ENCODE assay signal across 10 cellular contexts in the genomic region with DNA sequence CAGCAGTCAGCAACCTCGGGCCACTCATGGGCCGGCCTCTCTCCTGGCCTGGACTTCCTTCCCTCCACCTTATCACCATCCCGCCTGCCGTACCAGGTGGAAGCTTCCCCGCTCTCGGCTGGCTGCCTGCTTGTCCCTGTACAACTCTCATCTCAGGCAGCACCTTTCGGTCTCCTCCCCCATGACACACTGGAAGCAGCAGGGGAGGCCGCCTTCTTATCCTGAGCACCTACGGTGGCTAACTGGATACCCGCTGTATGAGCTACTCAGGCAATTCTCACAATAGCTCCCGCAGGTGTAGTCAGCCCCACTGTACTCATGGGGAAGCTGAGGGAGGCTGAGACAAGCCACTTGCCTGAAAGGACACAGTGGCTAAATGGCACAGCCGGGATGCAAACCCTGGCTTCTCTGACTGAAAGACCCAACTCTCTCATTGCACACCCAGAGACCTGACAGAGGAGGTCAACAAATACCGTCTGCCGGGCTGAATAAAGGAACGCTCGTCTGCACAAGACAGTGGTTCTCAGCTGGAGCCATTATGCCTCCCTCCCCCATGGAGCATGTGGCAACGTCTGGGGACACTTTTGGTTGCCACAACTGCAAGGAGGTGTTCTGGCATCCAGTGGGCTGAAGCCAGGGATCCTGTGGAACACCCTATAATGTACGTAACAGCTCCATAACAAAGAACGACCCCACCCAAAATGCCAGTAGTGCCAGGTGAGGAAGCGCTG. TPM values are rescaled to one million over a fixed set of nuclear protein-coding genes. Genes with fewer than 3 reads are reported as not detected.
DNase-seq lines count a peak whose midpoint lies in the region; ATAC-seq, FAIRE-seq and TF ChIP-seq lines count a peak whose summit lies in the region.
"Had no signal": no experiment of that assay in that cellular context is flagged by ENCODE, and none has a peak within 500 bp of the region (broad histone marks: within the 10 kb centered on the region; RNA-seq: fewer than 3 reads in every experiment).

No MANE protein-coding gene starts in this region.

- H3K9ac ChIP-seq in K562 (ENCODE audit: insufficient read depth in 1 of 2, low read depth in 2 of 2, low read length in 2 of 2) (peak overlapping the region in 1 of 2 experiments; percentile 1; a peak in 1 of 4 replicates), trophoblast cell (ENCODE audit: low read length) (no peak overlapping the region)

- CTCF ChIA-PET in K562 (lab: Yijun Ruan, JAX; ENCODE audit: low intra/inter-chr PET ratio) (no interaction called here), PC-9 (lab: Charles Lee) (no interaction called here)

- no peak overlapping the region for H2BK120ac ChIP-seq in trophoblast cell (ENCODE audit: insufficient read depth, low read length, poor library complexity)

- H3K4me2 ChIP-seq in K562 (ENCODE audit: insufficient read depth, low read length) (peak overlapping the region; percentile 44; the same call in 1 of the 2 replicates), trophoblast cell (ENCODE audit: low read length) (no peak overlapping the region), PC-9 (no peak overlapping the region)

- no peak overlapping the region for H3K18ac ChIP-seq in trophoblast cell (ENCODE audit: low read length)

- H3K4ac ChIP-seq in trophoblast cell (ENCODE audit: low read depth, low read length) = peak overlapping the region; percentile 17

- H4K12ac ChIP-seq in trophoblast cell (ENCODE audit: low read depth, low read length) = no peak overlapping the region

- no peak overlapping the region for H2AK5ac ChIP-seq in trophoblast cell (ENCODE audit: low read length)

- H3K9me3 ChIP-seq in Peyer's patch = no peaks in the 10 kb centered on the region
- H3K9me3 ChIP-seq in K562 (replicated peaks; ENCODE audit: control insufficient read depth, insufficient read depth, low read depth, low read length) = 0 out of 2 replicates have a peak, but pooled peaks cover 2% of the 10 kb centered on the region
- H3K9me3 ChIP-seq in trophoblast cell (ENCODE audit: insufficient read depth, low read depth, low read length) = peaks cover 2% of the 10 kb centered on the region
- no peaks in the 10 kb centered on the region for H3K9me3 ChIP-seq in PC-9 (ENCODE audit: insufficient read depth, low read depth)
- H3K9me3 ChIP-seq: SJCRH30 had no signal

- no peak overlapping the region for H2BK5ac ChIP-seq in trophoblast cell (ENCODE audit: low read depth, low read length, poor library complexity)

- H4K8ac ChIP-seq in trophoblast cell (ENCODE audit: low read depth, low read length) = no peak overlapping the region

- peak overlapping the region; percentile 6 for H2BK12ac ChIP-seq in trophoblast cell (ENCODE audit: low read length)

- H3K4me3 ChIP-seq in H7 (ENCODE audit: insufficient read depth, low read depth, low read length) = no peak overlapping the region
- H3K4me3 ChIP-seq in Peyer's patch = peak overlapping the region in 3 of 4 donors; percentile 7 to 22 (median 18)
- no peak overlapping the region for H3K4me3 ChIP-seq in K562
- no peak overlapping the region for H3K4me3 ChIP-seq in trophoblast cell (ENCODE audit: low read depth, low read length)
- no peak overlapping the region for H3K4me3 ChIP-seq in PC-9
- H3K4me3 ChIP-seq: SJCRH30 had no signal

- TF ChIP-seq RAD21 in K562 (CRISPR knock-in tag; conservative IDR thresholded peaks at IDR 0.05 in 1 of 2, IDR thresholded peaks at IDR 0.05 in 1 of 2) = no peak

- POLR2A ChIA-PET in K562 (lab: Yijun Ruan, JAX) = interaction anchor here (0.5 to 1.1 kb wide), 4 partner anchors 8 to 561 kb away, joined by 3 to 4 read pairs (median 3); no protein-coding TSS in a partner anchor
- POLR2A ChIA-PET in PC-9 (lab: Charles Lee; ENCODE audit: unreplicated experiment) = interaction anchor here (0.7 kb wide), 1 partner anchor 120 kb away, joined by 5 read pairs; no protein-coding TSS in a partner anchor

- TF ChIP-seq CTCF in Peyer's patch (IDR thresholded peaks at IDR 0.05) = no peak
- no peak for TF ChIP-seq CTCF in K562 (IDR thresholded peaks at IDR 0.05 in 2 of 3, conservative IDR thresholded peaks at IDR 0.05 in 1 of 3; ENCODE audit: insufficient read depth in 2 of 3, low read depth in 1 of 3, low read length in 3 of 3)
- no peak for TF ChIP-seq CTCF in PC-9 (conservative IDR thresholded peaks at IDR 0.05)

- H2AFZ ChIP-seq in K562 (ENCODE audit: low read depth, low read length) (peak overlapping the region; percentile 49), trophoblast cell (ENCODE audit: insufficient read depth, low read length, poor library complexity) (no peak overlapping the region), PC-9 (no peak overlapping the region)

- H3K14ac ChIP-seq in trophoblast cell (ENCODE audit: low read length) = no peak overlapping the region

- H3F3A ChIP-seq in PC-9 (ENCODE audit: insufficient read depth, low read depth) = no peaks in the 10 kb centered on the region

- DNase-seq in H7 (peak; percentile 61), Peyer's patch (peak in 1 of 3 donors; percentile 56), K562 (ENCODE audit: extremely low read depth in 1 of 4, low spot score in 3 of 4) (peak; percentile 64 to 86 (median 73)), trophoblast cell (peak; percentile 36 to 54), NCI-H226 (no peak), PC-9 (no peak), NOMO-1 treated with DMSO at 0.1 percent for 48 hours (lab: John Stamatoyannopoulos, UW; ENCODE audit: unreplicated experiment) (no peak)

- H3K36me3 ChIP-seq in H7 (replicated peaks; ENCODE audit: control insufficient read depth, insufficient read depth, low read length) (no peaks in the 10 kb centered on the region), Peyer's patch (no peaks in the 10 kb centered on the region), K562 (ENCODE audit: control insufficient read depth, insufficient read depth, low read length) (no peaks in the 10 kb centered on the region), trophoblast cell (ENCODE audit: control insufficient read depth in 1 of 2, insufficient read depth in 2 of 2, low read length in 2 of 2) (peaks cover 2 to 7% of the 10 kb centered on the region in 2 experiments), PC-9 (ENCODE audit: low read depth) (no peaks in the 10 kb centered on the region)
- H3K36me3 ChIP-seq: SJCRH30 had no signal

- H4K20me1 ChIP-seq in K562 (replicated peaks; ENCODE audit: control insufficient read depth, insufficient read depth, low read length) (no peaks in the 10 kb centered on the region), PC-9 (ENCODE audit: insufficient read depth) (peaks cover 29% of the 10 kb centered on the region)

- no peaks in the 10 kb centered on the region for H3K9me2 ChIP-seq in PC-9 (ENCODE audit: insufficient read depth)

- 18% methylated on average over 20 of the region's 20 CpGs for WGBS in K562 (ENCODE audit: insufficient coverage, low coverage, missing lambda C conversion rate)
- WGBS in trophoblast cell (ENCODE audit: extremely low coverage, insufficient coverage, insufficient read length) = no CpG with 5 or more reads among the region's 20 CpGs

- ATAC-seq in K562 = peak; percentile 93
- no peak for ATAC-seq in GM18498 (IDR thresholded peaks at IDR 0.05; ENCODE audit: unreplicated experiment)

- H3K79me2 ChIP-seq in K562 (ENCODE audit: control insufficient read depth, insufficient read depth, low read length) (no peaks in the 10 kb centered on the region), trophoblast cell (ENCODE audit: control insufficient read depth, insufficient read depth, low read length, poor library complexity) (peaks cover 5% of the 10 kb centered on the region), PC-9 (ENCODE audit: low read depth) (peaks cover 27% of the 10 kb centered on the region)

- no peaks in the 10 kb centered on the region for H3K9me1 ChIP-seq in K562 (ENCODE audit: control insufficient read depth, insufficient read depth, low read length)

- intact Hi-C loops in K562 (cut with micrococcal nuclease) (no loop called here), PC-9 (cut with micrococcal nuclease; ENCODE audit: unreplicated experiment) (no loop called here)

- peak; percentile 85 for FAIRE-seq in K562 (lab: Jason Lieb, UNC)
- FAIRE-seq: islet of Langerhans had no signal

- peaks cover 7% of the 10 kb centered on the region for H3K79me1 ChIP-seq in trophoblast cell (ENCODE audit: low read length)

- no peaks in the 10 kb centered on the region for H3K27me3 ChIP-seq in H7 (ENCODE audit: control insufficient read depth, insufficient read depth, low read length)
- no peaks in the 10 kb centered on the region for H3K27me3 ChIP-seq in Peyer's patch
- no peaks in the 10 kb centered on the region for H3K27me3 ChIP-seq in K562 (ENCODE audit: control insufficient read depth in 2 of 2, insufficient read depth in 2 of 2, low read length in 2 of 2)
- no peaks in the 10 kb centered on the region for H3K27me3 ChIP-seq in trophoblast cell (ENCODE audit: insufficient read depth, low read length)
- no peaks in the 10 kb centered on the region for H3K27me3 ChIP-seq in PC-9 (ENCODE audit: insufficient read depth, low read depth)
- H3K27me3 ChIP-seq: SJCRH30 had no signal

- no peak overlapping the region for H3K23ac ChIP-seq in trophoblast cell (ENCODE audit: low read length)

- no peak overlapping the region for H4K91ac ChIP-seq in trophoblast cell (ENCODE audit: low read depth, low read length)

- no peak for TF ChIP-seq POLR2A in Peyer's patch (IDR thresholded peaks at IDR 0.05)
- TF ChIP-seq POLR2A in K562 (conservative IDR thresholded peaks at IDR 0.05) = no peak

- in situ Hi-C loops in K562 (cut with MboI) = no loop called here

- H3K27ac ChIP-seq in Peyer's patch (peak overlapping the region; percentile 81 to 93 (median 82)), K562 (ENCODE audit: extremely low read depth, low read depth, low read length) (no peak overlapping the region; the same call in 2 of the 3 replicates), trophoblast cell (ENCODE audit: low read depth, low read length) (no peak overlapping the region), PC-9 (no peak overlapping the region)

- H3K4me1 ChIP-seq in Peyer's patch = peaks cover 2 to 32% (median 18%) of the 10 kb centered on the region in 4 donors
- peaks cover 6 to 25% of the 10 kb centered on the region in 2 experiments; a peak in 4 of 5 replicates for H3K4me1 ChIP-seq in K562 (replicated peaks in 1 of 2; ENCODE audit: control insufficient read depth in 2 of 2, insufficient read depth in 2 of 2, low read length in 2 of 2)
- H3K4me1 ChIP-seq in trophoblast cell (ENCODE audit: control insufficient read depth in 1 of 2, insufficient read depth in 2 of 2, low read length in 2 of 2) = peaks cover 20 to 32% of the 10 kb centered on the region in 2 experiments
- no peaks in the 10 kb centered on the region for H3K4me1 ChIP-seq in PC-9 (replicated peaks; ENCODE audit: insufficient read depth)

- BruUV-seq in K562 (replicated peaks; lab: Mats Ljungman, UMichigan) (no TSS peak), PC-9 (replicated peaks; lab: Mats Ljungman, UMichigan) (no TSS peak)

- TF ChIP-seq EP300 in K562 (IDR thresholded peaks at IDR 0.05; ENCODE audit: low read length) = peak; percentile 37; the same call in 1 of the 2 replicates

RNA-seq across cellular contexts. Expression of a gene that starts 9.6 kb away (rescaled TPM):
- total RNA-seq in H7 (2014; rRNA removed; shearing (Covaris generic)) = 7.4 and 10.2 TPM in 2 replicates
- total RNA-seq in Peyer's patch = 100 to 1,000 TPM in 1 of 4 donors, 10 to 100 TPM in 3; 26.3 to 202 (median 68.1) TPM
- 22.0 and 33.0 TPM in 2 replicates for total RNA-seq in K562 (2011; cell fraction: chromatin; rRNA removed; ENCODE audit: low replicate concordance)
- total RNA-seq in K562 (2011; cell fraction: nucleolus; rRNA removed) = 15.5 and 16.7 TPM in 2 replicates
- total RNA-seq in K562 (2011; cell fraction: nucleoplasm; rRNA removed) = 14.1 and 17.8 TPM in 2 replicates
- total RNA-seq in K562 (2014; rRNA removed) = 3.9 and 4.0 TPM in 2 replicates
- total RNA-seq in K562 (2014; rRNA removed; fragmentation: Illumina TruSeq; extraction: Trizol) = 1.8 and 2.4 TPM in 2 replicates
- 2.8 and 3.1 TPM in 2 replicates for total RNA-seq in K562 (2015; rRNA removed; fragmentation: Illumina TruSeq; extraction: Trizol)
- 6.7 and 7.5 TPM in 2 replicates for total RNA-seq in K562 (2021)
- polyA plus RNA-seq in K562 (2011; rRNA removed) = 1.5 and 2.3 TPM in 2 replicates
- polyA plus RNA-seq in K562 (2011; cell fraction: cytosol; rRNA removed) = 1.4 and 2.8 TPM in 2 replicates
- polyA plus RNA-seq in K562 (2011; cell fraction: nucleus; rRNA removed) = 4.0 and 8.4 TPM in 2 replicates
- 2.9 and 3.3 TPM in 2 replicates for polyA plus RNA-seq in K562 (2012)
- 3.3 TPM in 2 replicates for polyA plus RNA-seq in K562 (2014; fragmentation: Illumina TruSeq; extraction: Trizol)
- under 1 TPM; 0.30 to 0.55 TPM for polyA plus RNA-seq in K562 (2014; fragmentation: Nextera tagmentation; extraction: Ambion mirVana)
- polyA plus RNA-seq in K562 (2014; rRNA removed) = 1.9 and 3.2 TPM in 2 replicates
- polyA minus RNA-seq in K562 (2011; rRNA and poly(A)+ RNA removed) = 2.3 and 3.0 TPM in 2 replicates
- 1.1 and 7.0 TPM in 2 replicates for polyA minus RNA-seq in K562 (2011; cell fraction: cytosol; rRNA and poly(A)+ RNA removed)
- 4.6 and 8.6 TPM in 2 replicates for polyA minus RNA-seq in K562 (2011; cell fraction: nucleus; rRNA and poly(A)+ RNA removed)
- polyA plus RNA-seq in trophoblast cell (2013) = 29.6 and 30.3 TPM in 2 replicates
- total RNA-seq in PC-9 (2021) = 23.3 and 31.5 TPM in 2 replicates

RNA-seq across cellular contexts. Expression of a gene that starts 15.5 kb away (rescaled TPM):
- total RNA-seq in H7 (2014; rRNA removed; shearing (Covaris generic)) = not detected in 2 replicates
- total RNA-seq in Peyer's patch (not detected), K562 (2014; rRNA removed) (not detected in 2 replicates), K562 (2014; rRNA removed; fragmentation: Illumina TruSeq; extraction: Trizol) (not detected in 2 replicates), K562 (2015; rRNA removed; fragmentation: Illumina TruSeq; extraction: Trizol) (not detected in 2 replicates), K562 (2021) (not detected in 2 replicates), PC-9 (2021) (not detected in 2 replicates)
- not detected in 2 replicates for total RNA-seq in K562 (2011; cell fraction: chromatin; rRNA removed; ENCODE audit: low replicate concordance)
- total RNA-seq in K562 (2011; cell fraction: nucleolus; rRNA removed) = not detected in 2 replicates
- total RNA-seq in K562 (2011; cell fraction: nucleoplasm; rRNA removed) = not detected in 2 replicates
- polyA plus RNA-seq in K562 (2011; rRNA removed) (not detected in 2 replicates), K562 (2014; fragmentation: Illumina TruSeq; extraction: Trizol) (not detected in 2 replicates), K562 (2014; fragmentation: Nextera tagmentation; extraction: Ambion mirVana) (not detected), K562 (2014; rRNA removed) (not detected in 2 replicates)
- not detected in 2 replicates for polyA plus RNA-seq in K562 (2011; cell fraction: cytosol; rRNA removed)
- not detected in 2 replicates for polyA plus RNA-seq in K562 (2011; cell fraction: nucleus; rRNA removed)
- polyA plus RNA-seq in K562 (2012) = not detected in 2 replicates
- not detected in 2 replicates for polyA minus RNA-seq in K562 (2011; rRNA and poly(A)+ RNA removed)
- polyA minus RNA-seq in K562 (2011; cell fraction: cytosol; rRNA and poly(A)+ RNA removed) = not detected in 2 replicates
- polyA minus RNA-seq in K562 (2011; cell fraction: nucleus; rRNA and poly(A)+ RNA removed) = not detected in 2 replicates
- not detected in 2 replicates for polyA plus RNA-seq in trophoblast cell (2013)
- total RNA-seq: SJCRH30 had no signal

Comparison
In these comparisons a context has a peak if more than half of its experiments do, and no peak if none do; other contexts are left out.
1. DNase-seq: peak in H7 (single experiment), K562 (4 of 4) and trophoblast cell (2 of 2); none in NCI-H226 (single experiment), PC-9 (0 of 2) and NOMO-1 treated with DMSO at 0.1 percent for 48 hours (single experiment).
2. H3K4me3 ChIP-seq: peak in Peyer's patch (3 of 4); none in H7 (single experiment), K562 (single experiment), trophoblast cell (single experiment) and PC-9 (single experiment).
3. H3K27ac ChIP-seq: peak in Peyer's patch (4 of 4); none in K562 (single experiment), trophoblast cell (single experiment) and PC-9 (single experiment).